In genomic region chr6:79234150-79235022, GRCh38 we compare ENCODE assay signal across 8 cellular contexts. TPM values are rescaled to one million over a fixed set of nuclear protein-coding genes. Genes with fewer than 3 reads are reported as not detected.
A peak's percentile ranks its signal among the peaks of the same experiment; 100 is the strongest.
DNase-seq lines count a peak whose midpoint lies in the region; ATAC-seq lines count a peak whose summit lies in the region.

Gene HMGN3, minus strand, starts transcription at chr6:79234682.

- ATAC-seq in GM19324 (IDR thresholded peaks at IDR 0.05; ENCODE audit: low FRiP score, unreplicated experiment) = peak; percentile 97
- peak; percentile 91 for ATAC-seq in HG03469 (IDR thresholded peaks at IDR 0.05; ENCODE audit: unreplicated experiment)
- ATAC-seq in left lobe of liver = peak; percentile 88

- H3K4me3 Mint-ChIP-seq in dendritic cell treated with granulocyte-macrophage colony-stimulating factor and Interleukin-4, amounts not matched to agents 40 ng/mL and 50 ng/mL, for 4 days = peak within 1 kb of the TSS; percentile 95

- no peaks in the 10 kb centered on the region for H3K9me3 ChIP-seq in BLaER1

- no peaks in the 10 kb centered on the region for H3K27me3 ChIP-seq in BLaER1

- H3K36me3 Mint-ChIP-seq in dendritic cell treated with granulocyte-macrophage colony-stimulating factor and Interleukin-4, amounts not matched to agents 40 ng/mL and 50 ng/mL, for 4 days (ENCODE audit: low read depth) = peaks cover 16% of the 10 kb centered on the region

- peak within 1 kb of the TSS; percentile 94 for H3K27ac Mint-ChIP-seq in dendritic cell treated with granulocyte-macrophage colony-stimulating factor and Interleukin-4, amounts not matched to agents 40 ng/mL and 50 ng/mL, for 4 days

- intact Hi-C loops in dendritic cell treated with granulocyte-macrophage colony-stimulating factor and Interleukin-4, amounts not matched to agents 40 ng/mL and 50 ng/mL, for 4 days (cut with micrococcal nuclease) = loop anchor here (5.0 to 10.0 kb wide), 3 partner anchors 303 to 873 kb away; partner anchors contain the start of genes BCKDHB and LCA5

- peak within 1 kb of the TSS; percentile 79 for H3K9ac ChIP-seq in BLaER1

- peak; percentile 94 for DNase-seq in NCI-H526 treated with DMSO at 0.1 percent for 48 hours (lab: John Stamatoyannopoulos, UW)
- DNase-seq in activated CD4-positive, alpha-beta T cell treated with anti-CD3 and anti-CD28 coated beads, Interleukin-2, amount 50 U/mL, for 24 hours (ENCODE audit: low read depth in 1 of 2, low spot score in 1 of 2) = peak; percentile 85 to 86
- DNase-seq in left lobe of liver (ENCODE audit: low spot score) = peak; percentile 98
- DNase-seq in stimulated activated CD4-positive, alpha-beta T cell treated with anti-CD3 and anti-CD28 coated beads, Interleukin-2, amount 100 ng/mL, for 4 hours (ENCODE audit: low read depth) = peak; percentile 90

- peak within 1 kb of the TSS; percentile 63 for H3K4me2 ChIP-seq in BLaER1

- H3K9me3 Mint-ChIP-seq in dendritic cell treated with granulocyte-macrophage colony-stimulating factor and Interleukin-4, amounts not matched to agents 40 ng/mL and 50 ng/mL, for 4 days = no peaks in the 10 kb centered on the region

- peak within 1 kb of the TSS; percentile 72 for H3K27ac ChIP-seq in BLaER1

- peak within 1 kb of the TSS; percentile 73 for H3K4me3 ChIP-seq in BLaER1

- no peaks in the 10 kb centered on the region for H4K20me1 ChIP-seq in BLaER1

- H3K4me1 Mint-ChIP-seq in dendritic cell treated with granulocyte-macrophage colony-stimulating factor and Interleukin-4, amounts not matched to agents 40 ng/mL and 50 ng/mL, for 4 days (ENCODE audit: low read depth) = peaks cover 13% of the 10 kb centered on the region

- H3K36me3 ChIP-seq in BLaER1 = no peaks in the 10 kb centered on the region

- H3K4me1 ChIP-seq in BLaER1 = no peaks in the 10 kb centered on the region

- H3K27me3 Mint-ChIP-seq in dendritic cell treated with granulocyte-macrophage colony-stimulating factor and Interleukin-4, amounts not matched to agents 40 ng/mL and 50 ng/mL, for 4 days = no peaks in the 10 kb centered on the region

RNA-seq across cellular contexts. Expression of gene HMGN3, which starts in this region (rescaled TPM):
- 32.4 TPM for total RNA-seq in left lobe of liver

Comparison
In these comparisons a context has a peak if more than half of its experiments do, and no peak if none do; other contexts are left out.
1. Peak in every context shown above with its lines: DNase-seq, ATAC-seq, H3K4me3 ChIP-seq and H3K27ac ChIP-seq.